ENCODE assay signal across 8 cellular contexts in the genomic region with DNA sequence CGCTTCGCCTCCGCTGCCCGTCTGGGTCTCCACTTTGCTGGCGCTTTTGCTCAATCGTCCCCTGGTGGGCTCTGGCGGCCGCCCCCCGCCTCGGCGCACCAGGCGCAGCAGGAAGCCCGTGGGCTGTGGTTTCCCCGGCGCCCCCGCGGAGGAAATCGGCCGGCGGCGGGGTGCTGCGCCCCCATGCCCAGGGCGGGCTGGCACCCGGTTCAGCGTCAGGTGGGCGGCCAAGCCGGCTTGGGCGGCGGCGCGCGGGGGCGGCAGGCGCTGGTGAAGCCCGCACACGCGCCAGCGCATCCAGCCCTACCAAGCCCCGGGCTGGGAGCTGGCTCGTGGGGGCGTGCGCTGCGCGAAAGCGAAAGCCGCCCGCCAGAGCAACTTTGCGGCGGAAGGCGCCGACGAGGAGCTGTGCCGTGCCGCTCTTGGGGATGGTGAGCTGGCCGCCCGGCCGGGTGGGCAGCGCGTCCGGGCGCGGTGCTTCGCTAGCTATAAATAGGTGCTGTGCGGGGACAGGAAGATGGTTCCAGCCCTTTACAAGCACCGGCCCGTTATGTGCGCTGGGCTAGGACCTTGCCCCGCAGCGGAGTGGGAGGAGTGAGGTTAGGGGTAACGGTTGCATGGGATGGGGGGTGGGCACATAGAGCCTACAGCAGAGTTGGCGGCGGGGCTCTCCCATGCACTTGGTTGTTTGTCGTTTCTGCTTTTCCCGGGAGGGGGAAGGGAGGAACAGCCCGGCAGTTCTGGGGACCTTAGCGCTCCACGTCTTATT. TPM values are rescaled to one million over a fixed set of nuclear protein-coding genes. Genes with fewer than 3 reads are reported as not detected.
A peak's percentile ranks its signal among the peaks of the same experiment; 100 is the strongest.
DNase-seq lines count a peak whose midpoint lies in the region; ATAC-seq and TF ChIP-seq lines count a peak whose summit lies in the region.

No MANE protein-coding gene starts in this region.

- H3K9me3 Mint-ChIP-seq in CD4-positive, alpha-beta T cell: no peaks in the 10 kb centered on the region
- no peaks in the 10 kb centered on the region for H3K9me3 Mint-ChIP-seq in activated CD8-positive, alpha-beta T cell treated with anti-CD3 and anti-CD28 coated beads for 36 hours
- H3K9me3 Mint-ChIP-seq in effector memory CD8-positive, alpha-beta T cell: no peaks in the 10 kb centered on the region
- H3K9me3 Mint-ChIP-seq in stimulated activated naive B cell treated with anti-CD40 and anti-IgM and Interleukin-4, amounts not matched to agents 10 μg/mL and 1 μg/mL and 100 μg/mL, for 72 hours: no peaks in the 10 kb centered on the region

- peaks cover 91% of the 10 kb centered on the region for H3K4me1 Mint-ChIP-seq in CD4-positive, alpha-beta T cell (ENCODE audit: low read depth)
- H3K4me1 Mint-ChIP-seq in activated CD8-positive, alpha-beta T cell treated with anti-CD3 and anti-CD28 coated beads for 36 hours (ENCODE audit: low read depth): peaks cover 89% of the 10 kb centered on the region
- H3K4me1 Mint-ChIP-seq in effector memory CD8-positive, alpha-beta T cell (ENCODE audit: low read depth in 2 of 2): peaks cover 60 to 65% of the 10 kb centered on the region in 2 donors
- peaks cover 50 to 78% of the 10 kb centered on the region in 2 donors for H3K4me1 Mint-ChIP-seq in stimulated activated naive B cell treated with anti-CD40 and anti-IgM and Interleukin-4, amounts not matched to agents 10 μg/mL and 1 μg/mL and 100 μg/mL, for 72 hours

- peaks cover 57% of the 10 kb centered on the region for H3K4me1 ChIP-seq in muscle layer of colon (ENCODE audit: insufficient read depth, low read length)

- peak overlapping the region; percentile 98 for H3K27ac Mint-ChIP-seq in CD4-positive, alpha-beta T cell
- peak overlapping the region; percentile 84 for H3K27ac Mint-ChIP-seq in activated CD8-positive, alpha-beta T cell treated with anti-CD3 and anti-CD28 coated beads for 36 hours
- H3K27ac Mint-ChIP-seq in effector memory CD8-positive, alpha-beta T cell: peak overlapping the region; percentile 92 to 93
- peak overlapping the region; percentile 93 for H3K27ac Mint-ChIP-seq in stimulated activated naive B cell treated with anti-CD40 and anti-IgM and Interleukin-4, amounts not matched to agents 10 μg/mL and 1 μg/mL and 100 μg/mL, for 72 hours

- H3K9ac ChIP-seq in muscle layer of colon (ENCODE audit: low read length): peak overlapping the region; percentile 14

- POLR2A ChIA-PET in CD4-positive, alpha-beta T cell (lab: Charles Lee): interaction anchor here (0.6 to 6.7 kb wide), 22 partner anchors 10 to 346 kb away, joined by 3 to 90 read pairs (median 6); partner anchors contain the start of genes ADORA2A, CABIN1, MIF and SLC2A11
- POLR2A ChIA-PET in activated CD8-positive, alpha-beta T cell treated with anti-CD3 and anti-CD28 coated beads for 36 hours (lab: Charles Lee): interaction anchor here (0.9 to 2.3 kb wide), 6 partner anchors 9 to 263 kb away, joined by 3 to 10 read pairs (median 5); partner anchors contain the start of gene MIF

- H3K27ac ChIP-seq in CD4-positive, alpha-beta T cell (ENCODE audit: low read depth, low read length): peak overlapping the region; percentile 94
- peak overlapping the region; percentile 89 for H3K27ac ChIP-seq in muscle layer of colon (ENCODE audit: low read depth, low read length)

- peak overlapping the region; percentile 61 for H3K4me3 ChIP-seq in MG63
- peak overlapping the region; percentile 84 to 88 for H3K4me3 ChIP-seq in muscle layer of colon (ENCODE audit: low read depth in 1 of 2, low read length in 2 of 2)

- H3K4me3 Mint-ChIP-seq in CD4-positive, alpha-beta T cell: peak overlapping the region; percentile 99
- H3K4me3 Mint-ChIP-seq in activated CD8-positive, alpha-beta T cell treated with anti-CD3 and anti-CD28 coated beads for 36 hours: peak overlapping the region; percentile 74
- peak overlapping the region; percentile 95 to 97 for H3K4me3 Mint-ChIP-seq in effector memory CD8-positive, alpha-beta T cell
- peak overlapping the region; percentile 85 to 93 for H3K4me3 Mint-ChIP-seq in stimulated activated naive B cell treated with anti-CD40 and anti-IgM and Interleukin-4, amounts not matched to agents 10 μg/mL and 1 μg/mL and 100 μg/mL, for 72 hours

- no peaks in the 10 kb centered on the region for H3K27me3 ChIP-seq in CD4-positive, alpha-beta T cell (ENCODE audit: control insufficient read depth, insufficient read depth, low read length)
- H3K27me3 ChIP-seq in MG63 (no peaks in the 10 kb centered on the region), muscle layer of colon (ENCODE audit: control insufficient read depth in 1 of 2, insufficient read depth in 2 of 2, low read length in 2 of 2) (no peaks in the 10 kb centered on the region)

- peaks cover 28% of the 10 kb centered on the region for H3K36me3 Mint-ChIP-seq in CD4-positive, alpha-beta T cell (ENCODE audit: low read depth)
- H3K36me3 Mint-ChIP-seq in activated CD8-positive, alpha-beta T cell treated with anti-CD3 and anti-CD28 coated beads for 36 hours (ENCODE audit: low read depth): peaks cover 9% of the 10 kb centered on the region
- H3K36me3 Mint-ChIP-seq in effector memory CD8-positive, alpha-beta T cell (ENCODE audit: insufficient read depth): peaks cover 51% of the 10 kb centered on the region
- peaks cover 14 to 28% of the 10 kb centered on the region in 2 donors for H3K36me3 Mint-ChIP-seq in stimulated activated naive B cell treated with anti-CD40 and anti-IgM and Interleukin-4, amounts not matched to agents 10 μg/mL and 1 μg/mL and 100 μg/mL, for 72 hours

- peak; percentile 26 to 68 (median 46) for DNase-seq in CD4-positive, alpha-beta T cell
- DNase-seq in MG63: peak; percentile 66
- DNase-seq in activated CD8-positive, alpha-beta T cell treated with anti-CD3 and anti-CD28 coated beads for 36 hours: peak; percentile 83
- DNase-seq in effector memory CD8-positive, alpha-beta T cell: peak; percentile 52 to 67 (median 55)
- DNase-seq in stimulated activated naive B cell treated with anti-CD40 and anti-IgM and Interleukin-4, amounts not matched to agents 10 μg/mL and 1 μg/mL and 100 μg/mL, for 72 hours: peak; percentile 53
- no peak for DNase-seq in mucosa of gallbladder (ENCODE audit: low spot score)

- H3K9me3 ChIP-seq in CD4-positive, alpha-beta T cell (ENCODE audit: control insufficient read depth, low read length): no peaks in the 10 kb centered on the region
- H3K9me3 ChIP-seq in MG63 (no peaks in the 10 kb centered on the region), muscle layer of colon (ENCODE audit: low read length) (no peaks in the 10 kb centered on the region)

- H3K36me3 ChIP-seq in MG63 (no peaks in the 10 kb centered on the region), muscle layer of colon (ENCODE audit: insufficient read depth, low read length) (no peaks in the 10 kb centered on the region)

- ATAC-seq in CD4-positive, alpha-beta T cell (ENCODE audit: poor library complexity): peak; percentile 55
- peak; percentile 27 for ATAC-seq in GM21423 (IDR thresholded peaks at IDR 0.05; ENCODE audit: unreplicated experiment)
- peak; percentile 67 for ATAC-seq in activated CD8-positive, alpha-beta T cell treated with anti-CD3 and anti-CD28 coated beads for 36 hours
- ATAC-seq in effector memory CD8-positive, alpha-beta T cell (replicated peaks): peak; percentile 61
- ATAC-seq in stimulated activated naive B cell treated with anti-CD40 and anti-IgM and Interleukin-4, amounts not matched to agents 10 μg/mL and 1 μg/mL and 100 μg/mL, for 72 hours (replicated peaks): peak; percentile 55 to 58

- TF ChIP-seq CTCF in CD4-positive, alpha-beta T cell (IDR thresholded peaks at IDR 0.05): no peak
- TF ChIP-seq CTCF in activated CD8-positive, alpha-beta T cell treated with anti-CD3 and anti-CD28 coated beads for 36 hours (IDR thresholded peaks at IDR 0.05): no peak

- CTCF ChIA-PET in CD4-positive, alpha-beta T cell (lab: Charles Lee): interaction anchor here (0.8 to 3.5 kb wide), 19 partner anchors 9 to 343 kb away, joined by 3 to 27 read pairs (median 5); partner anchors contain the start of genes ADORA2A and MIF
- CTCF ChIA-PET in activated CD8-positive, alpha-beta T cell treated with anti-CD3 and anti-CD28 coated beads for 36 hours (lab: Charles Lee): interaction anchor here (0.9 to 7.9 kb wide), 16 partner anchors 8 to 237 kb away, joined by 3 to 83 read pairs (median 6); partner anchors contain the start of gene SPECC1L

- intact Hi-C loops in CD4-positive, alpha-beta T cell (cut with DNase I, micrococcal nuclease): no loop called here
- intact Hi-C loops in activated CD8-positive, alpha-beta T cell treated with anti-CD3 and anti-CD28 coated beads for 36 hours (cut with micrococcal nuclease): no loop called here

- H3K27me3 Mint-ChIP-seq in CD4-positive, alpha-beta T cell: no peaks in the 10 kb centered on the region
- H3K27me3 Mint-ChIP-seq in activated CD8-positive, alpha-beta T cell treated with anti-CD3 and anti-CD28 coated beads for 36 hours: no peaks in the 10 kb centered on the region
- no peaks in the 10 kb centered on the region for H3K27me3 Mint-ChIP-seq in effector memory CD8-positive, alpha-beta T cell
- H3K27me3 Mint-ChIP-seq in stimulated activated naive B cell treated with anti-CD40 and anti-IgM and Interleukin-4, amounts not matched to agents 10 μg/mL and 1 μg/mL and 100 μg/mL, for 72 hours: no peaks in the 10 kb centered on the region

RNA-seq across cellular contexts. Expression of gene SUSD2, which starts 25.0 kb away (rescaled TPM):
- total RNA-seq in CD4-positive, alpha-beta T cell: 1 to 10 TPM in 1 of 2 experiments, under 1 TPM in 1; 0.80 to 1.5 TPM
- total RNA-seq in MG63 (2014; rRNA removed; shearing (Covaris generic); ENCODE audit: low replicate concordance): 0.20 TPM in 1 of 2 replicates, not detected in the other
- total RNA-seq in activated CD8-positive, alpha-beta T cell treated with anti-CD3 and anti-CD28 coated beads for 36 hours: under 1 TPM; 0.65 to 0.95 TPM
- 2.0 TPM for total RNA-seq in mucosa of gallbladder
